9 cellular contexts compared by ENCODE assay signal in the genomic region with DNA sequence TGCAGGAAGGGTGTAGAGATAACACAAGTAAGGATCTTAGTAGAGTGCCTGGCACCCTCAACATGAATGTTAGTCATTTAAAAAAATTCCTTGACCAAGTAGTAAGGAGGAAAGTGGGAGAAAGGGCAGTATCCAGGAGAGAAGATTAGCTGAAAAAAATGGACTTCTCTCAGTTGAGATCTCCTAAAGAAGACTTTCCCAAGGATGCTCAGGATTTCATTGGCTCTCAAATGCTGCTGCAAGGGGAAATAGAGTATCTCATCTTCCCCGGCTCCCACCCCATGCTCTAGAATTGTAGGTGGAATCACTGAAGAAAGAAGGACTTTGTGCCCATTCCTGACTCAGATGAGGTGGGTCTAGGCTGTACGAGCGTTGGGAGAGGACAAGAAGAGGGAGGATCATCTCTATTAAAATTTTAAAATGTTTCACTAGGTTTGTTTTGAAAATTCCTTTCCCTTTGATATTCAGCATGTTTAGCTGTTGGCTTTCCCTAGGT.
"Had no signal": no experiment of that assay in that cellular context is flagged by ENCODE, and none has a peak within 500 bp of the region (broad histone marks: within the 10 kb centered on the region; RNA-seq: fewer than 3 reads in every experiment).

No MANE protein-coding gene starts in this region.

- H3K4me3 ChIP-seq: GM23338, HAP-1 had no signal

- H3K4me3 Mint-ChIP-seq: GM23338, HFFc6, IgD-negative memory B cell had no signal

- H3K36me3 Mint-ChIP-seq: IgD-negative memory B cell had no signal

- H3K27ac Mint-ChIP-seq: GM23338, HFFc6 had no signal

- ATAC-seq: GM23338, HCT116, HepG2 had no signal

- H3K9me3 Mint-ChIP-seq: GM23338 had no signal

- H3K9me3 ChIP-seq: HAP-1 had no signal

- DNase-seq: H7, HFFc6, KBM-7 had no signal

- H3K4me1 Mint-ChIP-seq: IgD-negative memory B cell had no signal

- H3K27me3 Mint-ChIP-seq: IgD-negative memory B cell had no signal

- H3K27ac ChIP-seq: KMS-11 had no signal

- H3K36me3 ChIP-seq: HAP-1 had no signal
